1 cellular context compared by ENCODE assay signal in the genomic region with DNA sequence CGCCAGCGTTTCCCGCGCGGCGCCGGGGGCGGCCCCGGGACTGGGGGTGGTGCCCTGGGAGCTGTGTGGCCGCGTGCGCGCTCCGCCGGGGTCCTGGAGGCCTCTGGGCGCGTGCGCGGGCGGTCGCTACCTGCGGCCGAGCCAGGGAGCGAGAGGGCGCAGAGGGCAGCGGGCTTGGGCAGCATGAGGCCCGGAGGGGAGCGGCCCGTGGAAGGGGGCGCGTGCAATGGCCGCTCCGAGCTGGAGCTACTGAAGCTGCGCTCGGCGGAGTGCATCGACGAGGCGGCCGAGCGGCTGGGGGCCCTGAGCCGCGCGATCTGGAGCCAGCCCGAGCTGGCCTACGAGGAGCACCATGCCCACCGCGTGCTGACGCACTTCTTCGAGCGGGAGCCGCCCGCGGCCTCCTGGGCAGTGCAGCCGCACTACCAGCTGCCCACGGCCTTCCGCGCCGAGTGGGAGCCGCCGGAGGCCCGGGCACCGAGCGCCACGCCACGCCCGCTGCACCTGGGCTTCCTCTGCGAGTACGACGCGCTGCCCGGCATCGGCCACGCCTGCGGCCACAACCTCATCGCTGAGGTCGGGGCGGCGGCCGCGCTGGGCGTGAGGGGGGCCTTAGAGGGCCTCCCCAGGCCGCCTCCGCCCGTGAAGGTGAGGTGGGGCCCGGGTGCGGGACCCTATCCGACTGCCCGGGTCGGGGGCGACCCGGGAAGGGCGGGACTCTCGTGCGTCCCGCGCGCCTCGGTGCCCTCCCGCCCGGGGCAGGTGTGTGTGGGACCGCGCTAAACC.
TF ChIP-seq lines count a peak whose summit lies in the region.

A gene with protein sequence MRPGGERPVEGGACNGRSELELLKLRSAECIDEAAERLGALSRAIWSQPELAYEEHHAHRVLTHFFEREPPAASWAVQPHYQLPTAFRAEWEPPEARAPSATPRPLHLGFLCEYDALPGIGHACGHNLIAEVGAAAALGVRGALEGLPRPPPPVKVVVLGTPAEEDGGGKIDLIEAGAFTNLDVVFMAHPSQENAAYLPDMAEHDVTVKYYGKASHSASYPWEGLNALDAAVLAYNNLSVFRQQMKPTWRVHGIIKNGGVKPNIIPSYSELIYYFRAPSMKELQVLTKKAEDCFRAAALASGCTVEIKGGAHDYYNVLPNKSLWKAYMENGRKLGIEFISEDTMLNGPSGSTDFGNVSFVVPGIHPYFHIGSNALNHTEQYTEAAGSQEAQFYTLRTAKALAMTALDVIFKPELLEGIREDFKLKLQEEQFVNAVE (plus strand): TSS at position 94 of the 786 bp plus-strand sequence. CDS start 90 bp downstream, at position 184.

TF ChIP-seq in HepG2, 621 proteins besides CTCF, POLR2A, EP300 and RAD21 (continued from another document and continues in another):
- no peak for TF ChIP-seq PAWR (CRISPR knock-in tag; IDR thresholded peaks at IDR 0.05; ENCODE audit: borderline replicate concordance)
- TF ChIP-seq, protein P1, sequence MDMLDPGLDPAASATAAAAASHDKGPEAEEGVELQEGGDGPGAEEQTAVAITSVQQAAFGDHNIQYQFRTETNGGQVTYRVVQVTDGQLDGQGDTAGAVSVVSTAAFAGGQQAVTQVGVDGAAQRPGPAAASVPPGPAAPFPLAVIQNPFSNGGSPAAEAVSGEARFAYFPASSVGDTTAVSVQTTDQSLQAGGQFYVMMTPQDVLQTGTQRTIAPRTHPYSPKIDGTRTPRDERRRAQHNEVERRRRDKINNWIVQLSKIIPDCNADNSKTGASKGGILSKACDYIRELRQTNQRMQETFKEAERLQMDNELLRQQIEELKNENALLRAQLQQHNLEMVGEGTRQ (IDR thresholded peaks at IDR 0.05; ENCODE audit: low read depth, low read length) = no peak
- TF ChIP-seq, protein P1 (CRISPR knock-in tag; IDR thresholded peaks at IDR 0.05; ENCODE audit: borderline replicate concordance) = no peak
- TF ChIP-seq MBNL3 (CRISPR knock-in tag; conservative IDR thresholded peaks at IDR 0.05) = no peak
- no peak for TF ChIP-seq ZNF292 (CRISPR knock-in tag; IDR thresholded peaks at IDR 0.05; ENCODE audit: borderline replicate concordance, low read depth)
- TF ChIP-seq JARID2 (CRISPR knock-in tag; IDR thresholded peaks at IDR 0.05; ENCODE audit: insufficient replicate concordance) = no peak
- peak; percentile 73 for TF ChIP-seq TBX2 (CRISPR knock-in tag; IDR thresholded peaks at IDR 0.05; ENCODE audit: borderline replicate concordance)
- TF ChIP-seq, protein P2, sequence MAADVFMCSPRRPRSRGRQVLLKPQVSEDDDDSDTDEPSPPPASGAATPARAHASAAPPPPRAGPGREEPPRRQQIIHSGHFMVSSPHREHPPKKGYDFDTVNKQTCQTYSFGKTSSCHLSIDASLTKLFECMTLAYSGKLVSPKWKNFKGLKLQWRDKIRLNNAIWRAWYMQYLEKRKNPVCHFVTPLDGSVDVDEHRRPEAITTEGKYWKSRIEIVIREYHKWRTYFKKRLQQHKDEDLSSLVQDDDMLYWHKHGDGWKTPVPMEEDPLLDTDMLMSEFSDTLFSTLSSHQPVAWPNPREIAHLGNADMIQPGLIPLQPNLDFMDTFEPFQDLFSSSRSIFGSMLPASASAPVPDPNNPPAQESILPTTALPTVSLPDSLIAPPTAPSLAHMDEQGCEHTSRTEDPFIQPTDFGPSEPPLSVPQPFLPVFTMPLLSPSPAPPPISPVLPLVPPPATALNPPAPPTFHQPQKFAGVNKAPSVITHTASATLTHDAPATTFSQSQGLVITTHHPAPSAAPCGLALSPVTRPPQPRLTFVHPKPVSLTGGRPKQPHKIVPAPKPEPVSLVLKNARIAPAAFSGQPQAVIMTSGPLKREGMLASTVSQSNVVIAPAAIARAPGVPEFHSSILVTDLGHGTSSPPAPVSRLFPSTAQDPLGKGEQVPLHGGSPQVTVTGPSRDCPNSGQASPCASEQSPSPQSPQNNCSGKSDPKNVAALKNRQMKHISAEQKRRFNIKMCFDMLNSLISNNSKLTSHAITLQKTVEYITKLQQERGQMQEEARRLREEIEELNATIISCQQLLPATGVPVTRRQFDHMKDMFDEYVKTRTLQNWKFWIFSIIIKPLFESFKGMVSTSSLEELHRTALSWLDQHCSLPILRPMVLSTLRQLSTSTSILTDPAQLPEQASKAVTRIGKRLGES (CRISPR knock-in tag; IDR thresholded peaks at IDR 0.05; ENCODE audit: borderline replicate concordance) = 0 out of 2 replicates have a peak, but pooled peaks have one; percentile 51
- TF ChIP-seq FOXM1 (CRISPR knock-in tag; IDR thresholded peaks at IDR 0.05) = no peak
- TF ChIP-seq ZC3H13 (CRISPR knock-in tag; IDR thresholded peaks at IDR 0.05) = peak; percentile 77; the same call in 1 of the 2 replicates
- TF ChIP-seq PHF20 (CRISPR knock-in tag; IDR thresholded peaks at IDR 0.05) = peak; percentile 2; the same call in 1 of the 2 replicates
- no peak for TF ChIP-seq SYNCRIP (IDR thresholded peaks at IDR 0.05; ENCODE audit: insufficient read depth, low read depth, low read length)
- TF ChIP-seq CCDC6 (CRISPR knock-in tag; IDR thresholded peaks at IDR 0.05) = peak; percentile 97
- no peak for TF ChIP-seq PTBP1 (IDR thresholded peaks at IDR 0.05; ENCODE audit: low read depth, low read length, poor library complexity, severe bottlenecking)
- TF ChIP-seq SAP130 (CRISPR knock-in tag; IDR thresholded peaks at IDR 0.05; ENCODE audit: low read depth) = peak; percentile 75
- TF ChIP-seq, protein P3, sequence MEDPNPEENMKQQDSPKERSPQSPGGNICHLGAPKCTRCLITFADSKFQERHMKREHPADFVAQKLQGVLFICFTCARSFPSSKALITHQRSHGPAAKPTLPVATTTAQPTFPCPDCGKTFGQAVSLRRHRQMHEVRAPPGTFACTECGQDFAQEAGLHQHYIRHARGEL (CRISPR knock-in tag; IDR thresholded peaks at IDR 0.05) = peak; percentile 17; the same call in 1 of the 2 replicates
- peak; percentile 71; the same call in 1 of the 2 replicates for TF ChIP-seq EEA1 (CRISPR knock-in tag; IDR thresholded peaks at IDR 0.05; ENCODE audit: borderline replicate concordance)
- TF ChIP-seq GTF2F1 (IDR thresholded peaks at IDR 0.05; ENCODE audit: low read length) = no peak
- no peak for TF ChIP-seq ISX (CRISPR knock-in tag; conservative IDR thresholded peaks at IDR 0.05)
- no peak for TF ChIP-seq U2AF2 (IDR thresholded peaks at IDR 0.05; ENCODE audit: low read depth, low read length)
- peak; percentile 87 for TF ChIP-seq ZNF607 (CRISPR knock-in tag; IDR thresholded peaks at IDR 0.05; ENCODE audit: borderline replicate concordance)
- TF ChIP-seq ZNF296 (CRISPR knock-in tag; conservative IDR thresholded peaks at IDR 0.05) = no peak
- peak; percentile 69; the same call in 1 of the 2 replicates for TF ChIP-seq ZNF510 (CRISPR knock-in tag; IDR thresholded peaks at IDR 0.05; ENCODE audit: low read depth)
- no peak for TF ChIP-seq MBD4 (IDR thresholded peaks at IDR 0.05; ENCODE audit: borderline replicate concordance, low read length)
- TF ChIP-seq AGO1 (IDR thresholded peaks at IDR 0.05; ENCODE audit: low read depth, low read length, poor library complexity, severe bottlenecking) = no peak
- TF ChIP-seq, protein P4, sequence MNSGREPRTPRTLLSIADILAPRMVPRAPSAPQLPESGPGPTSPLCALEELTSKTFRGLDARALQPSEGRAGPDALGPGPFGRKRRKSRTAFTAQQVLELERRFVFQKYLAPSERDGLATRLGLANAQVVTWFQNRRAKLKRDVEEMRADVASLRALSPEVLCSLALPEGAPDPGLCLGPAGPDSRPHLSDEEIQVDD (CRISPR knock-in tag; IDR thresholded peaks at IDR 0.05; ENCODE audit: borderline replicate concordance) = peak; percentile 89
- TF ChIP-seq, protein P5, sequence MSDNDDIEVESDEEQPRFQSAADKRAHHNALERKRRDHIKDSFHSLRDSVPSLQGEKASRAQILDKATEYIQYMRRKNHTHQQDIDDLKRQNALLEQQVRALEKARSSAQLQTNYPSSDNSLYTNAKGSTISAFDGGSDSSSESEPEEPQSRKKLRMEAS (IDR thresholded peaks at IDR 0.05) = peak; percentile 92
- peak; percentile 75 for TF ChIP-seq CBFB (CRISPR knock-in tag; IDR thresholded peaks at IDR 0.05)
- TF ChIP-seq MED1 (CRISPR knock-in tag; IDR thresholded peaks at IDR 0.05) = no peak
- TF ChIP-seq CENPT (CRISPR knock-in tag; IDR thresholded peaks at IDR 0.05; ENCODE audit: low read depth) = peak; percentile 86; the same call in 1 of the 2 replicates
- TF ChIP-seq ZBTB42 (CRISPR knock-in tag; IDR thresholded peaks at IDR 0.05) = peak; percentile 85; the same call in 1 of the 2 replicates
- TF ChIP-seq ZNF546 (CRISPR knock-in tag; conservative IDR thresholded peaks at IDR 0.05) = peak; percentile 88; the same call in 1 of the 2 replicates
- TF ChIP-seq THYN1 (CRISPR knock-in tag; IDR thresholded peaks at IDR 0.05; ENCODE audit: borderline replicate concordance, low read depth) = peak; percentile 68; the same call in 1 of the 2 replicates
- TF ChIP-seq RFX1 (IDR thresholded peaks at IDR 0.05) = no peak
- no peak for TF ChIP-seq HMG20B (CRISPR knock-in tag; conservative IDR thresholded peaks at IDR 0.05)
- TF ChIP-seq, protein P6, sequence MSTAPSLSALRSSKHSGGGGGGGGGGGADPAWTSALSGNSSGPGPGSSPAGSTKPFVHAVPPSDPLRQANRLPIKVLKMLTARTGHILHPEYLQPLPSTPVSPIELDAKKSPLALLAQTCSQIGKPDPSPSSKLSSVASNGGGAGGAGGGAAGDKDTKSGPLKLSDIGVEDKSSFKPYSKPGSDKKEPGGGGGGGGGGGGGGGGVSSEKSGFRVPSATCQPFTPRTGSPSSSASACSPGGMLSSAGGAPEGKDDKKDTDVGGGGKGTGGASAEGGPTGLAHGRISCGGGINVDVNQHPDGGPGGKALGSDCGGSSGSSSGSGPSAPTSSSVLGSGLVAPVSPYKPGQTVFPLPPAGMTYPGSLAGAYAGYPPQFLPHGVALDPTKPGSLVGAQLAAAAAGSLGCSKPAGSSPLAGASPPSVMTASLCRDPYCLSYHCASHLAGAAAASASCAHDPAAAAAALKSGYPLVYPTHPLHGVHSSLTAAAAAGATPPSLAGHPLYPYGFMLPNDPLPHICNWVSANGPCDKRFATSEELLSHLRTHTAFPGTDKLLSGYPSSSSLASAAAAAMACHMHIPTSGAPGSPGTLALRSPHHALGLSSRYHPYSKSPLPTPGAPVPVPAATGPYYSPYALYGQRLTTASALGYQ (CRISPR knock-in tag; IDR thresholded peaks at IDR 0.05) = no peak; the same call in none of the 2 replicates
- TF ChIP-seq SALL1 (CRISPR knock-in tag; IDR thresholded peaks at IDR 0.05) = peak; percentile 89
- TF ChIP-seq KAT7 (CRISPR knock-in tag; IDR thresholded peaks at IDR 0.05; ENCODE audit: borderline replicate concordance) = no peak; the same call in 1 of the 2 replicates
- TF ChIP-seq SNAI1 (CRISPR knock-in tag; IDR thresholded peaks at IDR 0.05; ENCODE audit: borderline replicate concordance) = no peak
- TF ChIP-seq ZNF124 (CRISPR knock-in tag; IDR thresholded peaks at IDR 0.05) = no peak
- TF ChIP-seq ZBTB20 (CRISPR knock-in tag; IDR thresholded peaks at IDR 0.05; ENCODE audit: borderline replicate concordance, low read depth) = peak; percentile 27; the same call in 1 of the 2 replicates
- TF ChIP-seq RBM39 (IDR thresholded peaks at IDR 0.05; ENCODE audit: low read depth, low read length, poor library complexity, severe bottlenecking) = no peak
- TF ChIP-seq SRSF9 (IDR thresholded peaks at IDR 0.05; ENCODE audit: borderline replicate concordance, insufficient read depth, low read depth, low read length, poor library complexity, severe bottlenecking) = no peak
- peak in 1 of 2 experiments; percentile 63; a peak in 2 of 4 replicates for TF ChIP-seq KLF16 (CRISPR knock-in tag; IDR thresholded peaks at IDR 0.05)
- peak; percentile 94 for TF ChIP-seq ZSCAN21 (CRISPR knock-in tag; IDR thresholded peaks at IDR 0.05; ENCODE audit: borderline replicate concordance)
- TF ChIP-seq MED8 (CRISPR knock-in tag; IDR thresholded peaks at IDR 0.05; ENCODE audit: insufficient replicate concordance) = peak; percentile 59
- TF ChIP-seq, protein P7, sequence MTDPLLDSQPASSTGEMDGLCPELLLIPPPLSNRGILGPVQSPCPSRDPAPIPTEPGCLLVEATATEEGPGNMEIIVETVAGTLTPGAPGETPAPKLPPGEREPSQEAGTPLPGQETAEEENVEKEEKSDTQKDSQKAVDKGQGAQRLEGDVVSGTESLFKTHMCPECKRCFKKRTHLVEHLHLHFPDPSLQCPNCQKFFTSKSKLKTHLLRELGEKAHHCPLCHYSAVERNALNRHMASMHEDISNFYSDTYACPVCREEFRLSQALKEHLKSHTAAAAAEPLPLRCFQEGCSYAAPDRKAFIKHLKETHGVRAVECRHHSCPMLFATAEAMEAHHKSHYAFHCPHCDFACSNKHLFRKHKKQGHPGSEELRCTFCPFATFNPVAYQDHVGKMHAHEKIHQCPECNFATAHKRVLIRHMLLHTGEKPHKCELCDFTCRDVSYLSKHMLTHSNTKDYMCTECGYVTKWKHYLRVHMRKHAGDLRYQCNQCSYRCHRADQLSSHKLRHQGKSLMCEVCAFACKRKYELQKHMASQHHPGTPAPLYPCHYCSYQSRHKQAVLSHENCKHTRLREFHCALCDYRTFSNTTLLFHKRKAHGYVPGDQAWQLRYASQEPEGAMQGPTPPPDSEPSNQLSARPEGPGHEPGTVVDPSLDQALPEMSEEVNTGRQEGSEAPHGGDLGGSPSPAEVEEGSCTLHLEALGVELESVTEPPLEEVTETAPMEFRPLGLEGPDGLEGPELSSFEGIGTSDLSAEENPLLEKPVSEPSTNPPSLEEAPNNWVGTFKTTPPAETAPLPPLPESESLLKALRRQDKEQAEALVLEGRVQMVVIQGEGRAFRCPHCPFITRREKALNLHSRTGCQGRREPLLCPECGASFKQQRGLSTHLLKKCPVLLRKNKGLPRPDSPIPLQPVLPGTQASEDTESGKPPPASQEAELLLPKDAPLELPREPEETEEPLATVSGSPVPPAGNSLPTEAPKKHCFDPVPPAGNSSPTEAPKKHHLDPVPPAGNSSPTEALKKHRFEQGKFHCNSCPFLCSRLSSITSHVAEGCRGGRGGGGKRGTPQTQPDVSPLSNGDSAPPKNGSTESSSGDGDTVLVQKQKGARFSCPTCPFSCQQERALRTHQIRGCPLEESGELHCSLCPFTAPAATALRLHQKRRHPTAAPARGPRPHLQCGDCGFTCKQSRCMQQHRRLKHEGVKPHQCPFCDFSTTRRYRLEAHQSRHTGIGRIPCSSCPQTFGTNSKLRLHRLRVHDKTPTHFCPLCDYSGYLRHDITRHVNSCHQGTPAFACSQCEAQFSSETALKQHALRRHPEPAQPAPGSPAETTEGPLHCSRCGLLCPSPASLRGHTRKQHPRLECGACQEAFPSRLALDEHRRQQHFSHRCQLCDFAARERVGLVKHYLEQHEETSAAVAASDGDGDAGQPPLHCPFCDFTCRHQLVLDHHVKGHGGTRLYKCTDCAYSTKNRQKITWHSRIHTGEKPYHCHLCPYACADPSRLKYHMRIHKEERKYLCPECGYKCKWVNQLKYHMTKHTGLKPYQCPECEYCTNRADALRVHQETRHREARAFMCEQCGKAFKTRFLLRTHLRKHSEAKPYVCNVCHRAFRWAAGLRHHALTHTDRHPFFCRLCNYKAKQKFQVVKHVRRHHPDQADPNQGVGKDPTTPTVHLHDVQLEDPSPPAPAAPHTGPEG (CRISPR knock-in tag; IDR thresholded peaks at IDR 0.05) = peak; percentile 91
- peak; percentile 98 for TF ChIP-seq ZNF468 (CRISPR knock-in tag; IDR thresholded peaks at IDR 0.05)
- 0 out of 2 replicates have a peak, but pooled peaks have one; percentile 11 for TF ChIP-seq ZNF12 (CRISPR knock-in tag; IDR thresholded peaks at IDR 0.05)
- no peak; the same call in 1 of the 2 replicates for TF ChIP-seq ZNF790 (CRISPR knock-in tag; IDR thresholded peaks at IDR 0.05; ENCODE audit: borderline replicate concordance)
